ENCODE assay signal across 1 cellular context in the genomic region with DNA sequence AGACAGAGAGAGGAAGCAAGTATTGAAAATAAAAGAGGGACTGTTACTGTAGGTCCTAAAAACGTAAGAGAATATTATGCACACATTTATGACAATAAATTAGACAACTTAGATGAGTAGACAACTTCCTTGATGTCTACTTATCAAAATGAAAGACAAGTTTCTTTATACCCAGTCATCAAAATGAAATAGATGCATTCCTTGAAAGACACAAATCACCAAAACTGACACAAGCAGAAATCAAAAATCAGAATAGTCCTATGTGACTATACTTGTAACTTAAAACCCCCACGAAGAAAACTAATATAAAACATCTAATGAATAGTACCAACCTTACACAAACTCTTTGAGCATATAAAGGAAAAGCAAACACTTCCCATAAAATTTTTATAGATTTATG.
TF ChIP-seq lines count a peak whose summit lies in the region.

No MANE protein-coding gene starts in this region.

TF ChIP-seq in GM12878, 131 proteins besides CTCF, POLR2A, EP300 and RAD21:
- TF ChIP-seq KAT2A (conservative IDR thresholded peaks at IDR 0.05; ENCODE audit: control insufficient read depth, low read depth, low read length) (no peak), NFXL1 (IDR thresholded peaks at IDR 0.05; ENCODE audit: borderline replicate concordance) (no peak), KDM1A (IDR thresholded peaks at IDR 0.05; ENCODE audit: borderline replicate concordance) (no peak), FOXM1 (IDR thresholded peaks at IDR 0.05; ENCODE audit: low read depth, low read length) (no peak), IKZF1 (conservative IDR thresholded peaks at IDR 0.05) (no peak), ZNF207 (IDR thresholded peaks at IDR 0.05; ENCODE audit: borderline replicate concordance) (no peak), RUNX3 (IDR thresholded peaks at IDR 0.05; ENCODE audit: low read length) (no peak), TCF3 (IDR thresholded peaks at IDR 0.05; ENCODE audit: borderline replicate concordance, insufficient read depth, low read depth, low read length) (no peak), HDAC2 (IDR thresholded peaks at IDR 0.05) (no peak), ZNF24 (IDR thresholded peaks at IDR 0.05) (no peak), ZBED1 (IDR thresholded peaks at IDR 0.05; ENCODE audit: borderline replicate concordance) (no peak), ATF2 (IDR thresholded peaks at IDR 0.05; ENCODE audit: low read length) (no peak), SPI1 (IDR thresholded peaks at IDR 0.05; ENCODE audit: borderline replicate concordance, insufficient read depth, low read depth, low read length) (no peak), CBX3 (IDR thresholded peaks at IDR 0.05; ENCODE audit: borderline replicate concordance, low read depth) (no peak), RFX5 (IDR thresholded peaks at IDR 0.05; ENCODE audit: low read depth, low read length) (no peak), BACH1 (IDR thresholded peaks at IDR 0.05; ENCODE audit: borderline replicate concordance) (no peak), YY1 (IDR thresholded peaks at IDR 0.05; ENCODE audit: low read depth, low read length) (no peak), CHD4 (IDR thresholded peaks at IDR 0.05) (no peak)
